25 cellular contexts compared by ENCODE assay signal in the genomic region with DNA sequence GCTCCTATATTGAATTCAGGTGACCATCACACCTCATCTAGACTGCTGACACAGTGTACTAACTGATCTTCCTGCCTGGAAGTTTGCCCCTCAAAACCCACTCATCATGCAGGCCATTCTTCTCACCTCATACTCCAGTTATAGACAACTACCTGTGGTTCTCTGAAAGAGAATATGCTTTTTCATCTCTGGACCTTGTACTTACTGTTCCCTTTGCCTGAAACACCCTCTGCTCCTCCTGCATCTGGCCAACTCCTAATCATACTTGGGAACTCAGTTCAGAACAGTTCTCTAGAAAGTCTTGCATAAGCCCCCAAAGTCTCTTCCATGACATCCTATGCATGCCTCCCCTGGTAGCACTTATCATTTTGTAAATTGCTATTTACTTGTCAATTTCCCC. TPM values are rescaled to one million over a fixed set of nuclear protein-coding genes. Genes with fewer than 3 reads are reported as not detected.
"Had no signal": no experiment of that assay in that cellular context is flagged by ENCODE, and none has a peak within 500 bp of the region (broad histone marks: within the 10 kb centered on the region; RNA-seq: fewer than 3 reads in every experiment).

No MANE protein-coding gene starts in this region.

- H3K27me3 ChIP-seq: MG63, SJSA1 had no signal

- ATAC-seq: HepG2 had no signal

- H3K36me3 ChIP-seq: MG63, SJSA1 had no signal

- DNase-seq: IMR-90, Karpas-422, KG1, MG63, NCI-H1092, NCI-H1105 treated with DMSO at 0.1 percent for 48 hours, NCI-H1417 treated with DMSO at 0.1 percent for 48 hours, NCI-H146, NCI-H1694 treated with DMSO at 0.1 percent for 48 hours, NCI-H1930, NCI-H2081, NCI-H2171, NCI-H226, NCI-H446, NCI-H510A, NCI-H524 treated with DMSO at 0.1 percent for 48 hours, NCI-H69, NCI-H774, Right ventricle myocardium superior, RPMI8226, SIG-M5 had no signal

- H3K4me1 ChIP-seq: SJSA1 had no signal

- H3K4me3 ChIP-seq: MG63, SJSA1, SK-N-MC had no signal

- FAIRE-seq: HepG2, RCC 7860 had no signal

- H3K27ac ChIP-seq: SJSA1, SK-N-MC had no signal

- H3K9me3 ChIP-seq: MG63, SJSA1 had no signal

RNA-seq across cellular contexts. Expression of a gene that starts 28.2 kb away (rescaled TPM):
- total RNA-seq: HepG2, Right ventricle myocardium superior had no signal
- polyA plus RNA-seq: HepG2 had no signal
